ENCODE assay signal across 1 cellular context in the genomic region with DNA sequence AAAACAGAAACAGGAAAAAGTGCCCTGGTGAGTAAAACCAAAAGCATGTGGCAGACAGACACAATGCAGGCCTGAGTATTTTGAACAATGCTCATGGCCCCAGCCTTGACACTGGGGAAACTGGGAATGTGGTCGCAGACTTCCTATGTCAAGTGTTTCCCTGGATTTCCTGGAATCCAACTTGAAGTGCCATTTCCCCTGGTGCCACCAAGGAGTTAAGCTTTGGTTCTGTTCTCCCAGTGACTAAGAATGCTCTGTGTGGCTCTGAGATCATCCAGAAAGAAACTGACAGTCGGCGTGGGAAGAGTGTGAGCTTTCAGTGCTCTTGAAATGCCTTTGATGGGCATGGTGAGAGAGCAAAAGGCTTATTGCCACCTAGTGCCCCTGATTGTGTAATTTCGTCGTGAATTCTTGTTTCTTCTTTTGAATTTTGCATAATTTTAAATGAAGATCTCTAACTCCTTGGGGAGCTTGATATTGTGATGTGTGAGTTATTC.
TF ChIP-seq lines count a peak whose summit lies in the region.

No MANE protein-coding gene starts in this region.

TF ChIP-seq in SK-N-SH treated with all-trans-retinoic acid at 6 μM for 48 hours, 23 proteins besides CTCF, POLR2A, EP300 and RAD21 (continued from another document):
- TF ChIP-seq, protein P1, sequence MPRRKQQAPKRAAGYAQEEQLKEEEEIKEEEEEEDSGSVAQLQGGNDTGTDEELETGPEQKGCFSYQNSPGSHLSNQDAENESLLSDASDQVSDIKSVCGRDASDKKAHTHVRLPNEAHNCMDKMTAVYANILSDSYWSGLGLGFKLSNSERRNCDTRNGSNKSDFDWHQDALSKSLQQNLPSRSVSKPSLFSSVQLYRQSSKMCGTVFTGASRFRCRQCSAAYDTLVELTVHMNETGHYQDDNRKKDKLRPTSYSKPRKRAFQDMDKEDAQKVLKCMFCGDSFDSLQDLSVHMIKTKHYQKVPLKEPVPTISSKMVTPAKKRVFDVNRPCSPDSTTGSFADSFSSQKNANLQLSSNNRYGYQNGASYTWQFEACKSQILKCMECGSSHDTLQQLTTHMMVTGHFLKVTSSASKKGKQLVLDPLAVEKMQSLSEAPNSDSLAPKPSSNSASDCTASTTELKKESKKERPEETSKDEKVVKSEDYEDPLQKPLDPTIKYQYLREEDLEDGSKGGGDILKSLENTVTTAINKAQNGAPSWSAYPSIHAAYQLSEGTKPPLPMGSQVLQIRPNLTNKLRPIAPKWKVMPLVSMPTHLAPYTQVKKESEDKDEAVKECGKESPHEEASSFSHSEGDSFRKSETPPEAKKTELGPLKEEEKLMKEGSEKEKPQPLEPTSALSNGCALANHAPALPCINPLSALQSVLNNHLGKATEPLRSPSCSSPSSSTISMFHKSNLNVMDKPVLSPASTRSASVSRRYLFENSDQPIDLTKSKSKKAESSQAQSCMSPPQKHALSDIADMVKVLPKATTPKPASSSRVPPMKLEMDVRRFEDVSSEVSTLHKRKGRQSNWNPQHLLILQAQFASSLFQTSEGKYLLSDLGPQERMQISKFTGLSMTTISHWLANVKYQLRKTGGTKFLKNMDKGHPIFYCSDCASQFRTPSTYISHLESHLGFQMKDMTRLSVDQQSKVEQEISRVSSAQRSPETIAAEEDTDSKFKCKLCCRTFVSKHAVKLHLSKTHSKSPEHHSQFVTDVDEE (CRISPR knock-in tag; IDR thresholded peaks at IDR 0.05), result no peak
- TF ChIP-seq ISL1 (CRISPR knock-in tag; IDR thresholded peaks at IDR 0.05) (peak; percentile 68), ZFP30 (CRISPR knock-in tag; IDR thresholded peaks at IDR 0.05) (no peak), ZFP3 (CRISPR knock-in tag; IDR thresholded peaks at IDR 0.05) (peak; percentile 55; the same call in 1 of the 2 replicates), RARB (CRISPR knock-in tag; IDR thresholded peaks at IDR 0.05) (peak; percentile 34; the same call in 1 of the 2 replicates), OSR1 (CRISPR knock-in tag; IDR thresholded peaks at IDR 0.05) (no peak), ESRRG (CRISPR knock-in tag; IDR thresholded peaks at IDR 0.05) (no peak), ZC3H10 (CRISPR knock-in tag; IDR thresholded peaks at IDR 0.05) (no peak), ZNF70 (CRISPR knock-in tag; IDR thresholded peaks at IDR 0.05) (no peak), GLIS3 (CRISPR knock-in tag; IDR thresholded peaks at IDR 0.05) (no peak), ZNF565 (CRISPR knock-in tag; conservative IDR thresholded peaks at IDR 0.05; ENCODE audit: low read depth) (no peak), PPARA (CRISPR knock-in tag; IDR thresholded peaks at IDR 0.05; ENCODE audit: borderline replicate concordance) (no peak), SNAI2 (CRISPR knock-in tag; IDR thresholded peaks at IDR 0.05) (peak; percentile 78; the same call in 1 of the 2 replicates)
- TF ChIP-seq, protein P2, sequence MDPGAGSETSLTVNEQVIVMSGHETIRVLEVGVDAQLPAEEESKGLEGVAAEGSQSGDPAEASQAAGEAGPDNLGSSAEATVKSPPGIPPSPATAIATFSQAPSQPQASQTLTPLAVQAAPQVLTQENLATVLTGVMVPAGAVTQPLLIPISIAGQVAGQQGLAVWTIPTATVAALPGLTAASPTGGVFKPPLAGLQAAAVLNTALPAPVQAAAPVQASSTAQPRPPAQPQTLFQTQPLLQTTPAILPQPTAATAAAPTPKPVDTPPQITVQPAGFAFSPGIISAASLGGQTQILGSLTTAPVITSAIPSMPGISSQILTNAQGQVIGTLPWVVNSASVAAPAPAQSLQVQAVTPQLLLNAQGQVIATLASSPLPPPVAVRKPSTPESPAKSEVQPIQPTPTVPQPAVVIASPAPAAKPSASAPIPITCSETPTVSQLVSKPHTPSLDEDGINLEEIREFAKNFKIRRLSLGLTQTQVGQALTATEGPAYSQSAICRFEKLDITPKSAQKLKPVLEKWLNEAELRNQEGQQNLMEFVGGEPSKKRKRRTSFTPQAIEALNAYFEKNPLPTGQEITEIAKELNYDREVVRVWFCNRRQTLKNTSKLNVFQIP (CRISPR knock-in tag; IDR thresholded peaks at IDR 0.05; ENCODE audit: borderline replicate concordance, low read depth), result 0 out of 2 replicates have a peak, but pooled peaks have one; percentile 12
- TF ChIP-seq, protein P3, sequence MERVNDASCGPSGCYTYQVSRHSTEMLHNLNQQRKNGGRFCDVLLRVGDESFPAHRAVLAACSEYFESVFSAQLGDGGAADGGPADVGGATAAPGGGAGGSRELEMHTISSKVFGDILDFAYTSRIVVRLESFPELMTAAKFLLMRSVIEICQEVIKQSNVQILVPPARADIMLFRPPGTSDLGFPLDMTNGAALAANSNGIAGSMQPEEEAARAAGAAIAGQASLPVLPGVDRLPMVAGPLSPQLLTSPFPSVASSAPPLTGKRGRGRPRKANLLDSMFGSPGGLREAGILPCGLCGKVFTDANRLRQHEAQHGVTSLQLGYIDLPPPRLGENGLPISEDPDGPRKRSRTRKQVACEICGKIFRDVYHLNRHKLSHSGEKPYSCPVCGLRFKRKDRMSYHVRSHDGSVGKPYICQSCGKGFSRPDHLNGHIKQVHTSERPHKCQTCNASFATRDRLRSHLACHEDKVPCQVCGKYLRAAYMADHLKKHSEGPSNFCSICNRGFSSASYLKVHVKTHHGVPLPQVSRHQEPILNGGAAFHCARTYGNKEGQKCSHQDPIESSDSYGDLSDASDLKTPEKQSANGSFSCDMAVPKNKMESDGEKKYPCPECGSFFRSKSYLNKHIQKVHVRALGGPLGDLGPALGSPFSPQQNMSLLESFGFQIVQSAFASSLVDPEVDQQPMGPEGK (CRISPR knock-in tag; IDR thresholded peaks at IDR 0.05; ENCODE audit: borderline replicate concordance), result 0 out of 2 replicates have a peak, but pooled peaks have one; percentile 32
